ENCODE assay signal across 1 cellular context in the genomic region with DNA sequence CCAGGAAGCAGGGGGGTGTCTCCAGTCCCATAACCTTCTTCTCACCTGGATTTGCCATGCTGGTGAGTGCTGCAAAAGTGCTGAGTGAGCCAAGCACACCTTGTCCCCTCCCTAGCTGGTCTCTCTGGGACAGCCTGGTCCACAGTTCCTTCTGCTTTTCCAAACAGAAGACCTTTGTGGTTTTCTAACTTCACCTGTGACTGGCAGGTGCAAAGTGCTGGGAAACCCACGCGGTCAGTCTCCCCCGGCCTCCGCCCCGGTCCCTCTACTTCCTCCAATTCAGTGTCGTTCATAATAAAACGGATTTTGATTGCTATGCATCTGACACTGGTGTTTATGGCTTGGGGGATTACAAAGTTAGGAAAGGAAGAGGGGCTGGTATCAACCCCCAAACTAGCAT.
TF ChIP-seq lines count a peak whose summit lies in the region.

No MANE protein-coding gene starts in this region.

TF ChIP-seq in K562, 482 proteins besides CTCF, POLR2A, EP300 and RAD21 (continued from another document):
- TF ChIP-seq HDGF (IDR thresholded peaks at IDR 0.05): no peak
- TF ChIP-seq RUNX1 (IDR thresholded peaks at IDR 0.05; ENCODE audit: low read depth): no peak
- TF ChIP-seq, protein P1, sequence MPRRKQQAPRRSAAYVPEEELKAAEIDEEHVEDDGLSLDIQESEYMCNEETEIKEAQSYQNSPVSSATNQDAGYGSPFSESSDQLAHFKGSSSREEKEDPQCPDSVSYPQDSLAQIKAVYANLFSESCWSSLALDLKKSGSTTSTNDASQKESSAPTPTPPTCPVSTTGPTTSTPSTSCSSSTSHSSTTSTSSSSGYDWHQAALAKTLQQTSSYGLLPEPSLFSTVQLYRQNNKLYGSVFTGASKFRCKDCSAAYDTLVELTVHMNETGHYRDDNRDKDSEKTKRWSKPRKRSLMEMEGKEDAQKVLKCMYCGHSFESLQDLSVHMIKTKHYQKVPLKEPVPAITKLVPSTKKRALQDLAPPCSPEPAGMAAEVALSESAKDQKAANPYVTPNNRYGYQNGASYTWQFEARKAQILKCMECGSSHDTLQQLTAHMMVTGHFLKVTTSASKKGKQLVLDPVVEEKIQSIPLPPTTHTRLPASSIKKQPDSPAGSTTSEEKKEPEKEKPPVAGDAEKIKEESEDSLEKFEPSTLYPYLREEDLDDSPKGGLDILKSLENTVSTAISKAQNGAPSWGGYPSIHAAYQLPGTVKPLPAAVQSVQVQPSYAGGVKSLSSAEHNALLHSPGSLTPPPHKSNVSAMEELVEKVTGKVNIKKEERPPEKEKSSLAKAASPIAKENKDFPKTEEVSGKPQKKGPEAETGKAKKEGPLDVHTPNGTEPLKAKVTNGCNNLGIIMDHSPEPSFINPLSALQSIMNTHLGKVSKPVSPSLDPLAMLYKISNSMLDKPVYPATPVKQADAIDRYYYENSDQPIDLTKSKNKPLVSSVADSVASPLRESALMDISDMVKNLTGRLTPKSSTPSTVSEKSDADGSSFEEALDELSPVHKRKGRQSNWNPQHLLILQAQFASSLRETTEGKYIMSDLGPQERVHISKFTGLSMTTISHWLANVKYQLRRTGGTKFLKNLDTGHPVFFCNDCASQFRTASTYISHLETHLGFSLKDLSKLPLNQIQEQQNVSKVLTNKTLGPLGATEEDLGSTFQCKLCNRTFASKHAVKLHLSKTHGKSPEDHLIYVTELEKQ (CRISPR knock-in tag; IDR thresholded peaks at IDR 0.05): no peak
- TF ChIP-seq HLTF (IDR thresholded peaks at IDR 0.05): no peak
- TF ChIP-seq SIN3B (IDR thresholded peaks at IDR 0.05; ENCODE audit: low read depth): no peak
TF ChIP-seq in K562: peak in this region for 3.
